In genomic region chr4:155600246-155600645, GRCh38 we compare ENCODE assay signal across 21 cellular contexts.
"Had no signal": no experiment of that assay in that cellular context is flagged by ENCODE, and none has a peak within 500 bp of the region (broad histone marks: within the 10 kb centered on the region; RNA-seq: fewer than 3 reads in every experiment).

No MANE protein-coding gene starts in this region.

- H3K9me3 Mint-ChIP-seq: naive thymus-derived CD4-positive, alpha-beta T cell; stimulated activated memory B cell treated with anti-CD40 and anti-IgM and Interleukin-4, amounts not matched to agents 10 μg/mL and 1 μg/mL and 100 μg/mL, for 72 hours; stimulated activated naive CD8-positive, alpha-beta T cell treated with anti-CD3 and anti-CD28 coated beads, Interleukin-15, Interleukin-2, amounts not matched to agents 100 ng/mL and 50 ng/mL, for 24 hours had no signal

- DNase-seq: dorsolateral prefrontal cortex; effector CD8-positive, alpha-beta T cell; heart left ventricle; hippocampal formation; left colon; left ventricle myocardium superior; mesendoderm; naive thymus-derived CD4-positive, alpha-beta T cell; psoas muscle; retina; right lobe of liver; spleen; stimulated activated CD4-positive, alpha-beta T cell treated with anti-CD3 and anti-CD28 coated beads, Interleukin-15, amount 100 ng/mL, for 24 hours; stimulated activated CD4-positive, alpha-beta T cell treated with anti-CD3 and anti-CD28 coated beads, Interleukin-1b, Interleukin-23, amount 100 ng/mL, for 48 hours; stimulated activated CD4-positive, alpha-beta T cell treated with anti-CD3 and anti-CD28 coated beads, Interleukin-4, amount 100 ng/mL, for 24 hours; tibial artery; upper lobe of right lung had no signal

- H3K27ac ChIP-seq: dorsolateral prefrontal cortex, heart left ventricle, neutrophil, psoas muscle, right lobe of liver, spleen, tibial artery, upper lobe of right lung, vagina had no signal

- H3K4me1 Mint-ChIP-seq: stimulated activated memory B cell treated with anti-CD40 and anti-IgM and Interleukin-4, amounts not matched to agents 10 μg/mL and 1 μg/mL and 100 μg/mL, for 72 hours had no signal

- H3K27ac Mint-ChIP-seq: naive thymus-derived CD4-positive, alpha-beta T cell; stimulated activated memory B cell treated with anti-CD40 and anti-IgM and Interleukin-4, amounts not matched to agents 10 μg/mL and 1 μg/mL and 100 μg/mL, for 72 hours; stimulated activated naive CD8-positive, alpha-beta T cell treated with anti-CD3 and anti-CD28 coated beads, Interleukin-15, Interleukin-2, amounts not matched to agents 100 ng/mL and 50 ng/mL, for 24 hours had no signal

- ATAC-seq: heart left ventricle; left colon; left ventricle myocardium superior; naive thymus-derived CD4-positive, alpha-beta T cell; psoas muscle; stimulated activated memory B cell treated with anti-CD40 and anti-IgM and Interleukin-4, amounts not matched to agents 10 μg/mL and 1 μg/mL and 100 μg/mL, for 72 hours; upper lobe of right lung had no signal

- H3K4me3 Mint-ChIP-seq: naive thymus-derived CD4-positive, alpha-beta T cell; stimulated activated memory B cell treated with anti-CD40 and anti-IgM and Interleukin-4, amounts not matched to agents 10 μg/mL and 1 μg/mL and 100 μg/mL, for 72 hours; stimulated activated naive CD8-positive, alpha-beta T cell treated with anti-CD3 and anti-CD28 coated beads, Interleukin-15, Interleukin-2, amounts not matched to agents 100 ng/mL and 50 ng/mL, for 24 hours had no signal

- H3K27me3 Mint-ChIP-seq: stimulated activated memory B cell treated with anti-CD40 and anti-IgM and Interleukin-4, amounts not matched to agents 10 μg/mL and 1 μg/mL and 100 μg/mL, for 72 hours had no signal

- H3K36me3 Mint-ChIP-seq: naive thymus-derived CD4-positive, alpha-beta T cell; stimulated activated memory B cell treated with anti-CD40 and anti-IgM and Interleukin-4, amounts not matched to agents 10 μg/mL and 1 μg/mL and 100 μg/mL, for 72 hours had no signal
